ENCODE assay signal across 11 cellular contexts in genomic region chr10:76881477-76882220, GRCh38.
A peak's percentile ranks its signal among the peaks of the same experiment; 100 is the strongest.
DNase-seq lines count a peak whose midpoint lies in the region; ATAC-seq and TF ChIP-seq lines count a peak whose summit lies in the region.
"Had no signal": no experiment of that assay in that cellular context is flagged by ENCODE, and none has a peak within 500 bp of the region (broad histone marks: within the 10 kb centered on the region; RNA-seq: fewer than 3 reads in every experiment).

No MANE protein-coding gene starts in this region.

- intact Hi-C loops in mammary epithelial cell (cut with micrococcal nuclease): no loop called here
- intact Hi-C loops in MCF 10A (cut with micrococcal nuclease): no loop called here
- intact Hi-C loops in left ventricle myocardium inferior (cut with micrococcal nuclease): no loop called here
- intact Hi-C loops in CD8-positive, alpha-beta T cell (cut with DNase I, micrococcal nuclease): no loop called here

- H3K4me2 ChIP-seq in mammary epithelial cell (ENCODE audit: insufficient read depth, low read depth, low read length): no peak overlapping the region
- H3K4me2 ChIP-seq: GM23338 had no signal

- TF ChIP-seq CTCF in mammary epithelial cell (conservative IDR thresholded peaks at IDR 0.05 in 1 of 2, IDR thresholded peaks at IDR 0.05 in 1 of 2; ENCODE audit: extremely low read depth in 1 of 2, insufficient read depth in 1 of 2, low read depth in 1 of 2, low read length in 2 of 2) (no peak), MCF 10A (IDR thresholded peaks at IDR 0.05; ENCODE audit: unreplicated experiment) (no peak), left ventricle myocardium inferior (IDR thresholded peaks at IDR 0.05; ENCODE audit: borderline replicate concordance) (no peak)
- no peak for TF ChIP-seq CTCF in CD8-positive, alpha-beta T cell (IDR thresholded peaks at IDR 0.05)

- DNase-seq in mammary epithelial cell (peak; percentile 9), MCF 10A (ENCODE audit: unreplicated experiment) (no peak), RPMI7951 (ENCODE audit: low read depth) (peak; percentile 43), left ventricle myocardium inferior (no peak), ACHN (no peak), NCI-H748 (lab: John Stamatoyannopoulos, UW; ENCODE audit: unreplicated experiment) (no peak)
- DNase-seq in CD8-positive, alpha-beta T cell: no peak
- DNase-seq: effector memory CD4-positive, alpha-beta T cell; NCI-H146 had no signal

- WGBS in mammary epithelial cell (ENCODE audit: low coverage, missing lambda C conversion rate): 86% methylated on average over 3 of the region's 3 CpGs

- no peaks in the 10 kb centered on the region for H3K79me2 ChIP-seq in mammary epithelial cell (ENCODE audit: insufficient read depth, low read length)

- POLR2A ChIA-PET in MCF 10A (lab: Yijun Ruan, JAX): no interaction called here
- POLR2A ChIA-PET in CD8-positive, alpha-beta T cell (lab: Charles Lee): no interaction called here

- H3K4me1 Mint-ChIP-seq in MCF 10A (ENCODE audit: insufficient read depth, unreplicated experiment): no peaks in the 10 kb centered on the region
- H3K4me1 Mint-ChIP-seq in CD8-positive, alpha-beta T cell (ENCODE audit: low read depth): peaks cover 3% of the 10 kb centered on the region

- H3K27ac ChIP-seq in mammary epithelial cell (ENCODE audit: insufficient read depth, low read depth, low read length) (no peak overlapping the region), left ventricle myocardium inferior (replicated peaks) (no peak overlapping the region)
- no peak overlapping the region for H3K27ac ChIP-seq in CD8-positive, alpha-beta T cell (ENCODE audit: low read depth, low read length)

- dilution Hi-C loops in mammary epithelial cell (cut with HindIII; ENCODE audit: low sequenced_read_pairs): no loop called here

- no peaks in the 10 kb centered on the region for H3K36me3 ChIP-seq in mammary epithelial cell (ENCODE audit: insufficient read depth, low read length)
- H3K36me3 ChIP-seq in left ventricle myocardium inferior: no peaks in the 10 kb centered on the region
- no peaks in the 10 kb centered on the region for H3K36me3 ChIP-seq in CD8-positive, alpha-beta T cell (ENCODE audit: insufficient read depth, low read length)

- in situ Hi-C loops in mammary epithelial cell (cut with MboI; ENCODE audit: low sequenced_read_pairs in 2 of 2): no loop called here
- in situ Hi-C loops in ACHN (cut with HindIII; ENCODE audit: low pct_ligation_motif_present, low pct_unique_long_range_greater_than_20kb, low sequenced_read_pairs): no loop called here

- no peak overlapping the region for H2AFZ ChIP-seq in mammary epithelial cell (ENCODE audit: low read depth, low read length)
- H2AFZ ChIP-seq: GM23338 had no signal

- ATAC-seq in HG02763 (IDR thresholded peaks at IDR 0.05; ENCODE audit: unreplicated experiment): peak; percentile 78
- ATAC-seq in CD8-positive, alpha-beta T cell: no peak
- ATAC-seq: GM23338 had no signal

- H3K4me1 ChIP-seq in mammary epithelial cell (ENCODE audit: insufficient read depth, low read length) (no peaks in the 10 kb centered on the region), left ventricle myocardium inferior (peaks cover 23% of the 10 kb centered on the region)
- no peaks in the 10 kb centered on the region for H3K4me1 ChIP-seq in CD8-positive, alpha-beta T cell (ENCODE audit: insufficient read depth, low read length)

- H3K9ac ChIP-seq in mammary epithelial cell (ENCODE audit: insufficient read depth, low read length): no peak overlapping the region

- H3K27ac Mint-ChIP-seq in MCF 10A (ENCODE audit: low read depth, unreplicated experiment): no peak overlapping the region
- H3K27ac Mint-ChIP-seq in CD8-positive, alpha-beta T cell: no peak overlapping the region
- H3K27ac Mint-ChIP-seq: GM23338 had no signal

- H3K36me3 Mint-ChIP-seq in MCF 10A (ENCODE audit: insufficient read depth, unreplicated experiment): no peaks in the 10 kb centered on the region
- H3K36me3 Mint-ChIP-seq in CD8-positive, alpha-beta T cell: no peaks in the 10 kb centered on the region

- H3K4me3 ChIP-seq in mammary epithelial cell (replicated peaks in 1 of 3; ENCODE audit: insufficient read depth in 1 of 3, low read depth in 2 of 3, low read length in 3 of 3): no peak overlapping the region
- H3K4me3 ChIP-seq in left ventricle myocardium inferior: no peak overlapping the region
- no peak overlapping the region for H3K4me3 ChIP-seq in CD8-positive, alpha-beta T cell (ENCODE audit: low read depth, low read length)
- H3K4me3 ChIP-seq: GM23338 had no signal

- H3K4me3 Mint-ChIP-seq in MCF 10A (ENCODE audit: unreplicated experiment): no peak overlapping the region
- no peak overlapping the region for H3K4me3 Mint-ChIP-seq in CD8-positive, alpha-beta T cell
- H3K4me3 Mint-ChIP-seq: GM23338 had no signal

- CTCF ChIA-PET in mammary epithelial cell (lab: Charles Lee; ENCODE audit: low non-redundant PET) (no interaction called here), MCF 10A (lab: Yijun Ruan, JAX) (interaction anchor here (0.7 kb wide), 1 partner anchor 27 kb away, joined by 3 read pairs; no protein-coding TSS in a partner anchor)
- CTCF ChIA-PET in CD8-positive, alpha-beta T cell (lab: Charles Lee): no interaction called here

- H3K9me3 ChIP-seq in mammary epithelial cell (replicated peaks; ENCODE audit: insufficient read depth, low read length): no peaks in the 10 kb centered on the region
- no peaks in the 10 kb centered on the region for H3K9me3 ChIP-seq in left ventricle myocardium inferior (replicated peaks)
- no peaks in the 10 kb centered on the region for H3K9me3 ChIP-seq in CD8-positive, alpha-beta T cell (ENCODE audit: low read length)

- H3K27me3 Mint-ChIP-seq in MCF 10A (ENCODE audit: insufficient read depth, unreplicated experiment): no peaks in the 10 kb centered on the region
- no peaks in the 10 kb centered on the region for H3K27me3 Mint-ChIP-seq in CD8-positive, alpha-beta T cell (ENCODE audit: low read depth)

- no peaks in the 10 kb centered on the region for H3K27me3 ChIP-seq in mammary epithelial cell (ENCODE audit: insufficient read depth, low read length)
- H3K27me3 ChIP-seq in left ventricle myocardium inferior (ENCODE audit: low read depth): peaks cover 7% of the 10 kb centered on the region
- no peaks in the 10 kb centered on the region for H3K27me3 ChIP-seq in CD8-positive, alpha-beta T cell (ENCODE audit: insufficient read depth, low read length)

- H3K9me3 Mint-ChIP-seq in MCF 10A (ENCODE audit: unreplicated experiment): no peaks in the 10 kb centered on the region
- H3K9me3 Mint-ChIP-seq in CD8-positive, alpha-beta T cell: no peaks in the 10 kb centered on the region
- H3K9me3 Mint-ChIP-seq: GM23338 had no signal

- BruUV-seq in mammary epithelial cell (replicated peaks; lab: Mats Ljungman, UMichigan) (no TSS peak), MCF 10A (replicated peaks; lab: Mats Ljungman, UMichigan) (no TSS peak)

- H4K20me1 ChIP-seq in mammary epithelial cell (ENCODE audit: insufficient read depth, low read length): no peaks in the 10 kb centered on the region

Comparison
In these comparisons a context has a peak if more than half of its experiments do, and no peak if none do; other contexts are left out.
1. DNase-seq: peak in mammary epithelial cell (single experiment) and RPMI7951 (single experiment); none in MCF 10A (single experiment), left ventricle myocardium inferior (single experiment), CD8-positive, alpha-beta T cell (0 of 7), ACHN (single experiment) and NCI-H748 (single experiment).